Comparison of ENCODE assay signal across 26 cellular contexts in the genomic region with DNA sequence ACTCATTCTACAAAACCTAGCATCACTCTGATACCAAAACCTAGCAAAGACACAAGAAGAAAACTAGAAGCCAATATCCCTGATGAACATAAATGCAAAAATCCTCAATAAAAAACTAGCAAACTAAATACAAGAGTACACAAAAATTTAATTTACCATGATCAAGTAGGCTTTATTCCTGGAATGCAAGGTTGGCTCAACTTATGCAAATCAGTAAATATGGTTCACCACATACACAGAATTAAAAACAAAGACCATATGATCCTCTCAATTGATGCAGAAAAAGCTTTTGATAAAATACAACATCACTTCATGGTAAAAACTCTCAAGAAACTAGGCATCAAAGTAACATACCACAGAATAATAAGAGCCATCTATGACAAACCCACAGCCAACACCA.
"Had no signal": no experiment of that assay in that cellular context is flagged by ENCODE, and none has a peak within 500 bp of the region (broad histone marks: within the 10 kb centered on the region; RNA-seq: fewer than 3 reads in every experiment).

No MANE protein-coding gene starts in this region.

- H3K36me3 ChIP-seq: gastroesophageal sphincter, heart left ventricle, left lung, neutrophil, pancreas, right lobe of liver, thoracic aorta, tibial nerve, upper lobe of left lung had no signal

- H3K79me2 ChIP-seq: hepatocyte had no signal

- ATAC-seq: esophagus mucosa; foreskin keratinocyte; gastroesophageal sphincter; heart left ventricle; left lung; mucosa of descending colon; natural killer cell treated with Interleukin-12 subunit alpha and Interleukin-12 subunit beta and Interleukin-15 and Interleukin-18, amount 100 ng/mL, for 72 hours; pancreas; right lobe of liver; stimulated activated naive B cell treated with anti-CD40 and anti-IgM and Interleukin-4, amounts not matched to agents 10 μg/mL and 1 μg/mL and 100 μg/mL, for 72 hours had no signal

- H3K4me3 ChIP-seq: dorsolateral prefrontal cortex, gastroesophageal sphincter, heart left ventricle, hepatocyte, left lung, mucosa of descending colon, pancreas, right lobe of liver, thoracic aorta, tibial nerve, upper lobe of left lung had no signal

- H3K27me3 ChIP-seq: dorsolateral prefrontal cortex, foreskin keratinocyte, gastroesophageal sphincter, heart left ventricle, hepatocyte, left lung, neutrophil, pancreas, right lobe of liver, tibial nerve, upper lobe of left lung had no signal

- FAIRE-seq: kidney, pancreas, small intestine, urothelium cell line had no signal

- H2AFZ ChIP-seq: hepatocyte had no signal

- DNase-seq: dorsolateral prefrontal cortex; effector CD4-positive, alpha-beta T cell; endodermal cell; foreskin keratinocyte; heart left ventricle; kidney; left lung; mesenchymal stem cell; mucosa of descending colon; naive B cell; pancreas; right lobe of liver; small intestine; stimulated activated CD4-positive, alpha-beta T cell treated with anti-CD3 and anti-CD28 coated beads, Interleukin-15, amount 100 ng/mL, for 24 hours; stimulated activated CD4-positive, alpha-beta T cell treated with anti-CD3 and anti-CD28 coated beads, Interleukin-2, amount 100 ng/mL, for 48 hours; stimulated activated naive B cell treated with anti-CD40 and anti-IgM and Interleukin-4, amounts not matched to agents 10 μg/mL and 1 μg/mL and 100 μg/mL, for 72 hours; upper lobe of left lung had no signal

- H3K4me2 ChIP-seq: hepatocyte had no signal

- H3K9me3 ChIP-seq: neutrophil, pancreas had no signal

- H3K27ac ChIP-seq: dorsolateral prefrontal cortex, epithelial cell of prostate, foreskin keratinocyte, gastroesophageal sphincter, heart left ventricle, hepatocyte, left lung, neutrophil, pancreas, right lobe of liver, thoracic aorta, tibial nerve, upper lobe of left lung had no signal

- H3K4me1 ChIP-seq: foreskin keratinocyte, gastroesophageal sphincter, heart left ventricle, left lung, pancreas, right lobe of liver, tibial nerve, upper lobe of left lung had no signal
